Comparison of ENCODE assay signal across 13 cellular contexts in genomic region chr12:104583311-104583710, GRCh38.
DNase-seq lines count a peak whose midpoint lies in the region; ATAC-seq lines count a peak whose summit lies in the region.
"Had no signal": no experiment of that assay in that cellular context is flagged by ENCODE, and none has a peak within 500 bp of the region (broad histone marks: within the 10 kb centered on the region; RNA-seq: fewer than 3 reads in every experiment).

No MANE protein-coding gene starts in this region.

- ATAC-seq in activated naive CD8-positive, alpha-beta T cell treated with anti-CD3 and anti-CD28 coated beads, Interleukin-2, amount 50 U/mL, for 24 hours: peak; percentile 33
- ATAC-seq in HG02588 (IDR thresholded peaks at IDR 0.05; ENCODE audit: unreplicated experiment): peak; percentile 56
- no peak for ATAC-seq in HG03378 (IDR thresholded peaks at IDR 0.05; ENCODE audit: unreplicated experiment)

- no peak overlapping the region for H3K27ac Mint-ChIP-seq in activated naive CD8-positive, alpha-beta T cell treated with anti-CD3 and anti-CD28 coated beads, Interleukin-2, amount 50 U/mL, for 24 hours
- no peak overlapping the region for H3K27ac Mint-ChIP-seq in activated naive CD8-positive, alpha-beta T cell treated with anti-CD3 and anti-CD28 coated beads for 36 hours
- H3K27ac Mint-ChIP-seq in IgD-negative memory B cell: peak overlapping the region in 2 of 3 donors; percentile 14 to 93
- H3K27ac Mint-ChIP-seq: progenitor cell of endocrine pancreas had no signal

- in situ Hi-C loops in G401 (cut with HindIII; ENCODE audit: low sequenced_read_pairs): no loop called here

- no peaks in the 10 kb centered on the region for H3K27me3 Mint-ChIP-seq in activated naive CD8-positive, alpha-beta T cell treated with anti-CD3 and anti-CD28 coated beads, Interleukin-2, amount 50 U/mL, for 24 hours
- no peaks in the 10 kb centered on the region for H3K27me3 Mint-ChIP-seq in activated naive CD8-positive, alpha-beta T cell treated with anti-CD3 and anti-CD28 coated beads for 36 hours
- H3K27me3 Mint-ChIP-seq in IgD-negative memory B cell: peaks cover 3% of the 10 kb centered on the region
- H3K27me3 Mint-ChIP-seq: progenitor cell of endocrine pancreas had no signal

- peaks cover 73% of the 10 kb centered on the region for H3K4me1 Mint-ChIP-seq in activated naive CD8-positive, alpha-beta T cell treated with anti-CD3 and anti-CD28 coated beads, Interleukin-2, amount 50 U/mL, for 24 hours
- peaks cover 59% of the 10 kb centered on the region for H3K4me1 Mint-ChIP-seq in activated naive CD8-positive, alpha-beta T cell treated with anti-CD3 and anti-CD28 coated beads for 36 hours
- H3K4me1 Mint-ChIP-seq in IgD-negative memory B cell: peaks cover 44 to 72% (median 59%) of the 10 kb centered on the region in 3 donors

- DNase-seq in activated naive CD8-positive, alpha-beta T cell treated with anti-CD3 and anti-CD28 coated beads, Interleukin-2, amount 50 U/mL, for 24 hours: no peak
- DNase-seq in activated naive CD8-positive, alpha-beta T cell treated with anti-CD3 and anti-CD28 coated beads for 36 hours: no peak
- DNase-seq in HuH-7 (ENCODE audit: low spot score) (no peak), G401 (ENCODE audit: low spot score) (no peak), HuH-7.5 (ENCODE audit: low spot score) (no peak)
- DNase-seq: ACHN, DND-41, hypothalamus, T1000 had no signal

- H3K36me3 Mint-ChIP-seq in activated naive CD8-positive, alpha-beta T cell treated with anti-CD3 and anti-CD28 coated beads, Interleukin-2, amount 50 U/mL, for 24 hours (ENCODE audit: low read depth): peaks cover 3% of the 10 kb centered on the region
- peaks cover 3% of the 10 kb centered on the region for H3K36me3 Mint-ChIP-seq in activated naive CD8-positive, alpha-beta T cell treated with anti-CD3 and anti-CD28 coated beads for 36 hours
- H3K36me3 Mint-ChIP-seq in IgD-negative memory B cell: peaks cover 6% of the 10 kb centered on the region

- no peaks in the 10 kb centered on the region for H3K9me3 Mint-ChIP-seq in activated naive CD8-positive, alpha-beta T cell treated with anti-CD3 and anti-CD28 coated beads, Interleukin-2, amount 50 U/mL, for 24 hours
- H3K9me3 Mint-ChIP-seq in activated naive CD8-positive, alpha-beta T cell treated with anti-CD3 and anti-CD28 coated beads for 36 hours: no peaks in the 10 kb centered on the region
- no peaks in the 10 kb centered on the region for H3K9me3 Mint-ChIP-seq in IgD-negative memory B cell

- no peak overlapping the region for H3K4me3 Mint-ChIP-seq in activated naive CD8-positive, alpha-beta T cell treated with anti-CD3 and anti-CD28 coated beads, Interleukin-2, amount 50 U/mL, for 24 hours
- no peak overlapping the region for H3K4me3 Mint-ChIP-seq in activated naive CD8-positive, alpha-beta T cell treated with anti-CD3 and anti-CD28 coated beads for 36 hours
- H3K4me3 Mint-ChIP-seq in IgD-negative memory B cell: peak overlapping the region in 3 of 4 donors; percentile 37 to 88 (median 44)

Comparison
In these comparisons a context has a peak if more than half of its experiments do, and no peak if none do; other contexts are left out.
1. H3K27ac Mint-ChIP-seq: peak in IgD-negative memory B cell (2 of 3); none in activated naive CD8-positive, alpha-beta T cell treated with anti-CD3 and anti-CD28 coated beads, Interleukin-2, amount 50 U/mL, for 24 hours (single experiment) and activated naive CD8-positive, alpha-beta T cell treated with anti-CD3 and anti-CD28 coated beads for 36 hours (single experiment).
2. H3K4me3 Mint-ChIP-seq: peak in IgD-negative memory B cell (3 of 4); none in activated naive CD8-positive, alpha-beta T cell treated with anti-CD3 and anti-CD28 coated beads, Interleukin-2, amount 50 U/mL, for 24 hours (single experiment) and activated naive CD8-positive, alpha-beta T cell treated with anti-CD3 and anti-CD28 coated beads for 36 hours (single experiment).